13 cellular contexts compared by ENCODE assay signal in the genomic region with DNA sequence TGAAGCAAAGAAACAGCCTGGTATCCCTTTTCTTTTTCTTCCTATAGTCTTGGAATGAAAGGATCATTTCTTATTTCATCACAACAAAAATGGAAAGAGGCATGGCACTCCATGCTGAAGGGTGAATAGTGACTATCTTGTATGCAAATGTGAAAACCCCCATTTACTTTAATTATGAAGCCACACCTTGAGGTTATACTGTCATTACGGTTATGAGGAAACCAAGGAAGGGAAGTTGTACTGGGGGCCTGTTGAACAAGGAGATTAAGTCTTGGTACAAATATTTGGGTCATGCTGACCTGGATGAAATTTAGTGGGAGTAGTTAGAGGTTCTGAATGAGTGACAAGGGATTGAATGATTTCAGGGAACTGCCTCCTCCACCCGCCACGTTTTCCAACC. TPM values are rescaled to one million over a fixed set of nuclear protein-coding genes. Genes with fewer than 3 reads are reported as not detected.
DNase-seq lines count a peak whose midpoint lies in the region; ATAC-seq and TF ChIP-seq lines count a peak whose summit lies in the region.
"Had no signal": no experiment of that assay in that cellular context is flagged by ENCODE, and none has a peak within 500 bp of the region (broad histone marks: within the 10 kb centered on the region; RNA-seq: fewer than 3 reads in every experiment).

No MANE protein-coding gene starts in this region.

- peak overlapping the region; percentile 20; the same call in 1 of the 2 replicates for H3K4me2 ChIP-seq in OCI-LY3 (ENCODE audit: low read length)
- H3K4me2 ChIP-seq in MM.1S (ENCODE audit: low read depth, low read length) = no peak overlapping the region

- H4K20me1 ChIP-seq in OCI-LY3 (ENCODE audit: insufficient read depth, low read length) (no peaks in the 10 kb centered on the region), MM.1S (ENCODE audit: insufficient read depth, low read length) (no peaks in the 10 kb centered on the region)

- H3K27ac ChIP-seq in ACC112 (ENCODE audit: low read depth, low read length) = peak overlapping the region; percentile 68
- H3K27ac ChIP-seq in OCI-LY3 (ENCODE audit: low read length) = no peak overlapping the region
- H3K27ac ChIP-seq in MM.1S (ENCODE audit: low read length) = no peak overlapping the region

- H3K36me3 Mint-ChIP-seq in chondrocyte (ENCODE audit: low read depth) = no peaks in the 10 kb centered on the region
- H3K36me3 Mint-ChIP-seq: brain had no signal

- H3K9me3 Mint-ChIP-seq in chondrocyte (ENCODE audit: low read depth) = no peaks in the 10 kb centered on the region
- H3K9me3 Mint-ChIP-seq: brain, H9 had no signal

- peaks cover 13% of the 10 kb centered on the region for H3K4me1 Mint-ChIP-seq in chondrocyte (ENCODE audit: low read depth)
- H3K4me1 Mint-ChIP-seq: brain, H9 had no signal

- H3K9ac ChIP-seq in OCI-LY3 (ENCODE audit: low read length) (no peak overlapping the region), MM.1S (ENCODE audit: low read length) (no peak overlapping the region)

- H2AFZ ChIP-seq in ACC112 (ENCODE audit: low read length, unreplicated experiment) = peak overlapping the region; percentile 75
- H2AFZ ChIP-seq in OCI-LY3 (ENCODE audit: low read depth, low read length) = no peak overlapping the region
- no peak overlapping the region for H2AFZ ChIP-seq in MM.1S (ENCODE audit: low read length)

- DNase-seq in chondrocyte (ENCODE audit: low spot score) (no peak), MM.1S (no peak), NCI-H748 (lab: John Stamatoyannopoulos, UW; ENCODE audit: unreplicated experiment) (no peak), retina (no peak)
- DNase-seq: activated CD4-positive, alpha-beta T cell treated with anti-CD3 and anti-CD28 coated beads for 1 hour; H9; NCI-H1694; NCI-H446 treated with DMSO at 0.1 percent for 48 hours had no signal

- H3K36me3 ChIP-seq in ACC112 (ENCODE audit: insufficient read depth, low read length) = no peaks in the 10 kb centered on the region
- H3K36me3 ChIP-seq in OCI-LY3 (replicated peaks; ENCODE audit: low read depth, low read length) = no peaks in the 10 kb centered on the region
- H3K36me3 ChIP-seq in MM.1S (replicated peaks; ENCODE audit: insufficient read depth, low read length) = no peaks in the 10 kb centered on the region

- H3K79me2 ChIP-seq in ACC112 (ENCODE audit: control insufficient read depth, insufficient read depth, low read length, unreplicated experiment) (no peaks in the 10 kb centered on the region), OCI-LY3 (ENCODE audit: low read length) (no peaks in the 10 kb centered on the region), MM.1S (ENCODE audit: low read length) (no peaks in the 10 kb centered on the region)

- no peaks in the 10 kb centered on the region for H3K27me3 Mint-ChIP-seq in chondrocyte (ENCODE audit: low read depth)

- ATAC-seq in GM18868 (IDR thresholded peaks at IDR 0.05; ENCODE audit: unreplicated experiment) = peak; percentile 32
- no peak for ATAC-seq in HG03442 (IDR thresholded peaks at IDR 0.05; ENCODE audit: unreplicated experiment)

- peak overlapping the region; percentile 15; the same call in 1 of the 2 replicates for H3K4me3 ChIP-seq in ACC112 (ENCODE audit: low read depth, low read length)
- no peak overlapping the region for H3K4me3 ChIP-seq in OCI-LY3 (ENCODE audit: low read length)
- no peak overlapping the region for H3K4me3 ChIP-seq in MM.1S (ENCODE audit: low read length)

- 0 out of 2 replicates have a peak, but pooled peaks cover 3% of the 10 kb centered on the region for H3F3A ChIP-seq in MM.1S (ENCODE audit: insufficient read depth, low read length)

- H3K9me3 ChIP-seq in OCI-LY3 (ENCODE audit: insufficient read depth, low read length) = no peaks in the 10 kb centered on the region
- H3K9me3 ChIP-seq in MM.1S (replicated peaks; ENCODE audit: insufficient read depth, low read length) = no peaks in the 10 kb centered on the region

- H3K9me2 ChIP-seq in MM.1S (replicated peaks; ENCODE audit: insufficient read depth, low read length) = no peaks in the 10 kb centered on the region

- peak overlapping the region; percentile 52 for H3K27ac Mint-ChIP-seq in chondrocyte (ENCODE audit: unreplicated experiment)
- H3K27ac Mint-ChIP-seq: brain, H9 had no signal

- H3K4me1 ChIP-seq in ACC112 (ENCODE audit: control insufficient read depth, insufficient read depth, low read length, unreplicated experiment) (peaks cover 22% of the 10 kb centered on the region), OCI-LY3 (ENCODE audit: low read length) (peaks cover 14% of the 10 kb centered on the region), MM.1S (ENCODE audit: low read length) (no peaks in the 10 kb centered on the region)

- no peak overlapping the region for H3K4me3 Mint-ChIP-seq in chondrocyte (ENCODE audit: unreplicated experiment)
- H3K4me3 Mint-ChIP-seq: brain, H9 had no signal

- H3K27me3 ChIP-seq in ACC112 (ENCODE audit: insufficient read depth, low read length) (no peaks in the 10 kb centered on the region), OCI-LY3 (ENCODE audit: low read depth, low read length) (no peaks in the 10 kb centered on the region), MM.1S (replicated peaks; ENCODE audit: insufficient read depth, low read length) (no peaks in the 10 kb centered on the region)

- TF ChIP-seq CTCF in OCI-LY3 (IDR thresholded peaks at IDR 0.05; ENCODE audit: low read depth, low read length) (no peak), chondrocyte (IDR thresholded peaks at IDR 0.05) (no peak), MM.1S (IDR thresholded peaks at IDR 0.05; ENCODE audit: low read length) (no peak)

RNA-seq across cellular contexts. Expression of gene STXBP5, which starts 8.7 kb away (rescaled TPM):
- total RNA-seq in chondrocyte = 30.8 to 42.5 TPM (median 32.4 TPM) in 3 replicates
